14 cellular contexts compared by ENCODE assay signal in the genomic region with DNA sequence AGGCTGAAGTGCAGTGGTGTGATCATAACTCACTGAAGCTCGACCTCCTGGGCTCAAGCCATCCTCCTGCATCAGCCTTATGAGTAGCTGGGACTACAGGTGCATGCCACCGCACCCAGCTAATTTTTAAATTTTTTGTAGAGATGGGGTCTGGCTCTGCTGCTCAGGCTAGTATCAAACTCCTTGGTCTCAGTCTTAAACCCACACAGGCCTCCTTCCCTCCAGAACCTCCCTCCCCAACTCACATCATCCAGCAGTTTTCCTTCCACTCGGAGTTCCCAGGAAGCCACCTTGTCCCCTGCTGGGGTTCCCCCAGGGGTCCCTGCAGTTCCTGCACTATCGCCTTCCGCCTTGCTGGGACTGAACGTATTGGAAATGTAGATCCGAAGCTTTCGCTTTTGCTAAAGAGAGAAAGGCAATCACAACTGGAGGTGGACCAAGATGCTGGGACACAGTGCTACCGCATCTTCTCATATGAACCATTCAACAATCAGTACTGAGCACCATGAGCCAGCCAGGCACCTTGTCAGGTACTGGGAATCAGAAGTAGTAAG. TPM values are rescaled to one million over a fixed set of nuclear protein-coding genes. Genes with fewer than 3 reads are reported as not detected.
DNase-seq lines count a peak whose midpoint lies in the region; ATAC-seq and TF ChIP-seq lines count a peak whose summit lies in the region.
"Had no signal": no experiment of that assay in that cellular context is flagged by ENCODE, and none has a peak within 500 bp of the region (broad histone marks: within the 10 kb centered on the region; RNA-seq: fewer than 3 reads in every experiment).

No MANE protein-coding gene starts in this region.

- intact Hi-C loops in gastrocnemius medialis (cut with DNase I; ENCODE audit: low total_unique reads), result no loop called here

- peak overlapping the region; percentile 35 to 99 (median 56) for H3K27ac ChIP-seq in gastrocnemius medialis
- H3K27ac ChIP-seq: hepatocyte had no signal

- H3K4me1 Mint-ChIP-seq in activated CD4-positive, alpha-beta T cell treated with anti-CD3 and anti-CD28 coated beads, Interleukin-2, amount 10 ng/mL, durations not matched to agents 7 days and 5 days, result peaks cover 51% of the 10 kb centered on the region
- H3K4me1 Mint-ChIP-seq in IgD-negative memory B cell (peaks cover 15 to 21% (median 20%) of the 10 kb centered on the region in 3 donors), chondrocyte (ENCODE audit: low read depth) (peaks cover 10% of the 10 kb centered on the region)

- peaks cover 0 to 65% of the 10 kb centered on the region in 2 donors for H3K36me3 ChIP-seq in gastrocnemius medialis

- no peak for DNase-seq in activated CD4-positive, alpha-beta T cell treated with anti-CD3 and anti-CD28 coated beads, Interleukin-2, amount 10 ng/mL, durations not matched to agents 7 days and 5 days
- no peak for DNase-seq in activated CD4-positive, alpha-beta T cell treated with anti-CD3 and anti-CD28 coated beads, Interleukin-2, amount 50 U/mL, for 4 hours
- DNase-seq in chondrocyte (ENCODE audit: low spot score), result no peak
- DNase-seq in gastrocnemius medialis, result no peak
- DNase-seq in NCI-H524 treated with DMSO at 0.1 percent for 48 hours (lab: John Stamatoyannopoulos, UW), result no peak
- no peak for DNase-seq in epidermal melanocyte (ENCODE audit: insufficient read length, low spot score)
- no peak for DNase-seq in NCI-H2081 treated with DMSO at 0.1 percent for 48 hours (lab: John Stamatoyannopoulos, UW)
- DNase-seq: transverse colon had no signal

- no peak overlapping the region for H3K4me3 Mint-ChIP-seq in activated CD4-positive, alpha-beta T cell treated with anti-CD3 and anti-CD28 coated beads, Interleukin-2, amount 10 ng/mL, durations not matched to agents 7 days and 5 days
- H3K4me3 Mint-ChIP-seq in IgD-negative memory B cell (peak overlapping the region in 2 of 4 donors; percentile 60 to 87), chondrocyte (ENCODE audit: unreplicated experiment) (no peak overlapping the region)

- no peaks in the 10 kb centered on the region for H3K27me3 ChIP-seq in gastrocnemius medialis
- H3K27me3 ChIP-seq: hepatocyte, transverse colon had no signal

- H3K4me3 ChIP-seq in gastrocnemius medialis, result no peak overlapping the region
- H3K4me3 ChIP-seq: hepatocyte, transverse colon had no signal

- TF ChIP-seq POLR2A in gastrocnemius medialis (IDR thresholded peaks at IDR 0.05), result no peak

- no peaks in the 10 kb centered on the region for H3K27me3 Mint-ChIP-seq in activated CD4-positive, alpha-beta T cell treated with anti-CD3 and anti-CD28 coated beads, Interleukin-2, amount 10 ng/mL, durations not matched to agents 7 days and 5 days
- H3K27me3 Mint-ChIP-seq in IgD-negative memory B cell, result no peaks in the 10 kb centered on the region
- no peaks in the 10 kb centered on the region for H3K27me3 Mint-ChIP-seq in chondrocyte (ENCODE audit: low read depth)

- ATAC-seq in gastrocnemius medialis, result no peak

- in situ Hi-C loops in gastrocnemius medialis (cut with MboI; ENCODE audit: low sequenced_read_pairs in 4 of 4), result loop anchor here in 2 of 4 donors (25.0 kb wide), 2 partner anchors 398 to 677 kb away; a partner anchor contains a TSS

- peaks cover 47 to 62% of the 10 kb centered on the region in 2 donors for H3K4me1 ChIP-seq in gastrocnemius medialis

- POLR2A ChIA-PET in activated CD4-positive, alpha-beta T cell treated with anti-CD3 and anti-CD28 coated beads, Interleukin-2, amount 10 ng/mL, durations not matched to agents 7 days and 5 days (lab: Charles Lee), result no interaction called here

- CTCF ChIA-PET in activated CD4-positive, alpha-beta T cell treated with anti-CD3 and anti-CD28 coated beads, Interleukin-2, amount 10 ng/mL, durations not matched to agents 7 days and 5 days (lab: Charles Lee), result interaction anchor here (0.7 to 8.7 kb wide), 11 partner anchors 9 to 410 kb away, joined by 3 to 47 read pairs (median 4); a partner anchor contains a TSS

- H3K9me3 ChIP-seq in gastrocnemius medialis, result no peaks in the 10 kb centered on the region
- H3K9me3 ChIP-seq: transverse colon had no signal

- peak overlapping the region; percentile 16 for H3K27ac Mint-ChIP-seq in activated CD4-positive, alpha-beta T cell treated with anti-CD3 and anti-CD28 coated beads, Interleukin-2, amount 10 ng/mL, durations not matched to agents 7 days and 5 days
- H3K27ac Mint-ChIP-seq in IgD-negative memory B cell (peak overlapping the region in 2 of 3 donors; percentile 73 to 84), chondrocyte (ENCODE audit: unreplicated experiment) (peak overlapping the region; percentile 63)

- peak; percentile 28 for TF ChIP-seq CTCF in chondrocyte (IDR thresholded peaks at IDR 0.05)
- TF ChIP-seq CTCF in gastrocnemius medialis (IDR thresholded peaks at IDR 0.05 in 4 of 5, conservative IDR thresholded peaks at IDR 0.05 in 1 of 5), result no peak

- peaks cover 53% of the 10 kb centered on the region for H3K36me3 Mint-ChIP-seq in activated CD4-positive, alpha-beta T cell treated with anti-CD3 and anti-CD28 coated beads, Interleukin-2, amount 10 ng/mL, durations not matched to agents 7 days and 5 days (ENCODE audit: low read depth)
- H3K36me3 Mint-ChIP-seq in IgD-negative memory B cell (peaks cover 1% of the 10 kb centered on the region), chondrocyte (ENCODE audit: low read depth) (peaks cover 22% of the 10 kb centered on the region)

- no peaks in the 10 kb centered on the region for H3K9me3 Mint-ChIP-seq in activated CD4-positive, alpha-beta T cell treated with anti-CD3 and anti-CD28 coated beads, Interleukin-2, amount 10 ng/mL, durations not matched to agents 7 days and 5 days
- H3K9me3 Mint-ChIP-seq in IgD-negative memory B cell (no peaks in the 10 kb centered on the region), chondrocyte (ENCODE audit: low read depth) (no peaks in the 10 kb centered on the region)

RNA-seq across cellular contexts. Expression of a gene that starts 7.2 kb away (rescaled TPM):
- total RNA-seq in activated CD4-positive, alpha-beta T cell treated with anti-CD3 and anti-CD28 coated beads, Interleukin-2, amount 10 ng/mL, durations not matched to agents 7 days and 5 days, result 100 to 1,000 TPM; 133 to 138 TPM
- 96.1 TPM for polyA plus RNA-seq in IgD-negative memory B cell
- total RNA-seq in chondrocyte, result 30.7 to 35.1 TPM (median 34.6 TPM) in 3 replicates
- 10 to 100 TPM; 30.2 to 64.3 (median 44.9) TPM for total RNA-seq in gastrocnemius medialis

RNA-seq across cellular contexts. Expression of a gene that starts 7.8 kb away (rescaled TPM):
- 10 to 100 TPM; 49.2 to 55.0 TPM for total RNA-seq in activated CD4-positive, alpha-beta T cell treated with anti-CD3 and anti-CD28 coated beads, Interleukin-2, amount 10 ng/mL, durations not matched to agents 7 days and 5 days
- polyA plus RNA-seq in IgD-negative memory B cell, result 28.7 TPM
- total RNA-seq in chondrocyte, result 26.5 to 41.4 TPM (median 27.9 TPM) in 3 replicates
- 10 to 100 TPM; 24.6 to 46.3 (median 34.9) TPM for total RNA-seq in gastrocnemius medialis

RNA-seq across cellular contexts. Expression of a gene that starts 8.0 kb away (rescaled TPM):
- total RNA-seq in activated CD4-positive, alpha-beta T cell treated with anti-CD3 and anti-CD28 coated beads, Interleukin-2, amount 10 ng/mL, durations not matched to agents 7 days and 5 days, result 100 to 1,000 TPM; 119 to 155 TPM
- 139 TPM for polyA plus RNA-seq in IgD-negative memory B cell
- total RNA-seq in chondrocyte (92.3 to 112 TPM (median 94.9 TPM) in 3 replicates), gastrocnemius medialis (100 to 1,000 TPM; 103 to 153 (median 123) TPM)

RNA-seq across cellular contexts. Expression of a gene that starts 38.2 kb away (rescaled TPM):
- total RNA-seq in activated CD4-positive, alpha-beta T cell treated with anti-CD3 and anti-CD28 coated beads, Interleukin-2, amount 10 ng/mL, durations not matched to agents 7 days and 5 days, result not detected
- not detected for polyA plus RNA-seq in IgD-negative memory B cell
- 6.9 TPM in 1 of 3 replicates, not detected in the others for total RNA-seq in chondrocyte
- not detected for total RNA-seq in gastrocnemius medialis
- total RNA-seq: A673, left colon, SK-MEL-5, skeletal muscle tissue, transverse colon had no signal
- polyA plus RNA-seq: hepatocyte had no signal

RNA-seq across cellular contexts. Expression of a gene that starts 46.5 kb away (rescaled TPM):
- not detected for total RNA-seq in activated CD4-positive, alpha-beta T cell treated with anti-CD3 and anti-CD28 coated beads, Interleukin-2, amount 10 ng/mL, durations not matched to agents 7 days and 5 days
- not detected for polyA plus RNA-seq in IgD-negative memory B cell
- total RNA-seq in chondrocyte (not detected in 3 replicates), gastrocnemius medialis (not detected)
- total RNA-seq: A673, hepatocyte, left colon, SK-MEL-5, skeletal muscle tissue, transverse colon had no signal
- polyA plus RNA-seq: hepatocyte had no signal

Comparison
In these comparisons a context has a peak if more than half of its experiments do, and no peak if none do; other contexts are left out.
1. H3K27ac Mint-ChIP-seq: peak in every context shown above with its lines; median percentile 78 in IgD-negative memory B cell; 63 in chondrocyte; 16 in activated CD4-positive, alpha-beta T cell treated with anti-CD3 and anti-CD28 coated beads, Interleukin-2, amount 10 ng/mL, durations not matched to agents 7 days and 5 days.